In the genomic region with DNA sequence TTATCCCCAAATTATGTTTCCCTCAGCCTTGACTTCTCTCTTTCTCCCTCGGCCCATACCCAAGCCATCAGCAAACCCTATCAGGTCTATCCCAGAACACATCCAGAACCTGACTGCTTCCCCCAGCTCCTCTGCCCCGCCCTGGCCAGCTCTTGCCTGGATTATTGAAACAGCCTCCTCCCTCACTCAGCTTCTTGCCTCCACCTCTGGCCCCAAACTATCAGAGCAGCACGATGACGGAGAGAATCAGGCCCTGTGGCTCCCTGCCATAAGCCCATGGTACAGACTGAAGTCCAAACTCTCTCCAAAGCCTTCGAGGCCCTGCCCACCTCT, we compare ENCODE assay signal across 1 cellular context.
TF ChIP-seq lines count a peak whose summit lies in the region.

No MANE protein-coding gene starts in this region.

TF ChIP-seq in H1, 55 proteins besides CTCF, POLR2A, EP300 and RAD21:
- TF ChIP-seq ASH2L (IDR thresholded peaks at IDR 0.05; ENCODE audit: low read length) (no peak), RXRA (IDR thresholded peaks at IDR 0.05; ENCODE audit: insufficient read depth, low read depth, low read length) (no peak), E2F6 (IDR thresholded peaks at IDR 0.05) (no peak), GABPA (IDR thresholded peaks at IDR 0.05; ENCODE audit: borderline replicate concordance, insufficient read depth, low read length) (no peak), EZH2 (IDR thresholded peaks at IDR 0.05; ENCODE audit: low read depth, low read length, severe bottlenecking) (no peak), CREB1 (IDR thresholded peaks at IDR 0.05) (no peak), ATF3 (IDR thresholded peaks at IDR 0.05; ENCODE audit: insufficient read depth, low read depth, low read length) (no peak), EGR1 (IDR thresholded peaks at IDR 0.05; ENCODE audit: borderline replicate concordance, low read depth, low read length) (no peak), SIN3A (conservative IDR thresholded peaks at IDR 0.05 in 1 of 2, IDR thresholded peaks at IDR 0.05 in 1 of 2; ENCODE audit: low read depth in 1 of 2, low read length in 2 of 2) (no peak), TAF1 (IDR thresholded peaks at IDR 0.05; ENCODE audit: low read depth, low read length) (no peak), USF2 (IDR thresholded peaks at IDR 0.05; ENCODE audit: low read length) (no peak), NANOG (IDR thresholded peaks at IDR 0.05; ENCODE audit: insufficient read depth, low read depth, low read length, poor library complexity, severe bottlenecking) (no peak)
